20 cellular contexts compared by ENCODE assay signal in the genomic region with DNA sequence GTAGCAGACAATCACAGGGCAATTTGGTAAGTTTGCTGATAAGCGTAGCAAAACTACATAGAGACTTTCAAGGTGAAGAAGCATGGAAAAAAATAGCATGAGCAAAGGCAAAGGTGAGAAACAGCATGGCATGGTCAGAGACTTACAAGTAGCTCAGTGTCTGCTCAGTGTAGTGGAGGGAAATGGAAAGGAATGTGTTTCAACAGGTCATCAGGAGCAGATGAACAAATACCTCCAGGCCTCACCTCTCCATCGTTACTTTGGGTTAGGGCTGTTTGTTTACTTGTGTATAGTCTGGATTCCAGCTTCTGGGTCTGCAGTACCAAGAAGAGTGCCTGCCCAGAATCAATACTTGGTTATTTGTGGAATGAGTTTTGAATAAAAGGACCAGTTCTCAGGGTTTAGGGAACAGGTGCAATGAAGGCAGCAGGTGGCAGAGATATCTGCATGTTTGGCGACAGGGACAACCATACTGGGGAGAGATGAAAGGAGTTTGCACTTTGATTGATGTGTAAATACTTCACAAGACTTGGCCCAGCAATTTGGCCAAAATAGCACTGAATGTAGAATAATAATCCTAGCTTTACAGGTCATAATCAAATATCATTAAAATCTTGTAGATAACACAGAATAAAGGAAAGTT.
A peak's percentile ranks its signal among the peaks of the same experiment; 100 is the strongest.
DNase-seq lines count a peak whose midpoint lies in the region; ATAC-seq and TF ChIP-seq lines count a peak whose summit lies in the region.
"Had no signal": no experiment of that assay in that cellular context is flagged by ENCODE, and none has a peak within 500 bp of the region (broad histone marks: within the 10 kb centered on the region; RNA-seq: fewer than 3 reads in every experiment).

No MANE protein-coding gene starts in this region.

- H3K79me2 ChIP-seq in hepatocyte: no peaks in the 10 kb centered on the region

- H3K4me3 ChIP-seq in Caco-2 (ENCODE audit: low read depth, low read length) (no peak overlapping the region), hepatocyte (no peak overlapping the region)
- H3K4me3 ChIP-seq: sigmoid colon had no signal

- no peaks in the 10 kb centered on the region for H4K20me1 ChIP-seq in hepatocyte (ENCODE audit: insufficient read depth, poor library complexity, severe bottlenecking)

- peaks cover 14% of the 10 kb centered on the region for H3K4me1 Mint-ChIP-seq in Caco-2 (ENCODE audit: low read depth, unreplicated experiment)
- H3K4me1 Mint-ChIP-seq in natural killer cell treated with Interleukin-12 subunit alpha and Interleukin-12 subunit beta and Interleukin-15 and Interleukin-18, amount 100 ng/mL, for 72 hours (ENCODE audit: low read depth in 2 of 2): no peaks in the 10 kb centered on the region
- H3K4me1 Mint-ChIP-seq: neural crest cell had no signal

- TF ChIP-seq CTCF in Caco-2 (IDR thresholded peaks at IDR 0.05; ENCODE audit: insufficient read depth in 1 of 2, low read depth in 1 of 2, low read length in 1 of 2, severe bottlenecking in 1 of 2, unreplicated experiment in 1 of 2) (no peak), hepatocyte (IDR thresholded peaks at IDR 0.05; ENCODE audit: poor library complexity) (no peak)

- peak overlapping the region; percentile 71 for H3K27ac Mint-ChIP-seq in Caco-2 (ENCODE audit: unreplicated experiment)
- no peak overlapping the region for H3K27ac Mint-ChIP-seq in natural killer cell treated with Interleukin-12 subunit alpha and Interleukin-12 subunit beta and Interleukin-15 and Interleukin-18, amount 100 ng/mL, for 72 hours
- H3K27ac Mint-ChIP-seq: activated CD8-positive, alpha-beta T cell treated with anti-CD3 and anti-CD28 coated beads, Interleukin-2, amount 10 ng/mL, durations not matched to agents 7 days and 5 days; B cell had no signal

- peak overlapping the region; percentile 3 for H3K27ac ChIP-seq in hepatocyte
- H3K27ac ChIP-seq: sigmoid colon had no signal

- H3K4me1 ChIP-seq in Caco-2 (peaks cover 13% of the 10 kb centered on the region; the same call in 1 of the 2 replicates), hepatocyte (ENCODE audit: insufficient read depth) (peaks cover 18% of the 10 kb centered on the region)

- POLR2A ChIA-PET in Caco-2 (lab: Charles Lee): interaction anchor here (0.5 kb wide), 1 partner anchor 97 kb away, joined by 4 read pairs; no protein-coding TSS in a partner anchor

- no peak overlapping the region for H3K4me2 ChIP-seq in hepatocyte

- 44% methylated on average over 3 of the region's 3 CpGs for WGBS in hepatocyte (ENCODE audit: low lambda C conversion rate, missing lambda C conversion rate)

- H3K36me3 ChIP-seq in Caco-2 (ENCODE audit: control insufficient read depth, insufficient read depth, low read length) (no peaks in the 10 kb centered on the region), hepatocyte (replicated peaks; ENCODE audit: insufficient read depth, low read depth) (no peaks in the 10 kb centered on the region)
- H3K36me3 ChIP-seq: sigmoid colon had no signal

- peaks cover 6% of the 10 kb centered on the region for H3K36me3 Mint-ChIP-seq in Caco-2 (ENCODE audit: insufficient read depth, unreplicated experiment)
- peaks cover 3% of the 10 kb centered on the region for H3K36me3 Mint-ChIP-seq in natural killer cell treated with Interleukin-12 subunit alpha and Interleukin-12 subunit beta and Interleukin-15 and Interleukin-18, amount 100 ng/mL, for 72 hours

- no peaks in the 10 kb centered on the region for H3K27me3 ChIP-seq in Caco-2 (replicated peaks; ENCODE audit: control insufficient read depth, insufficient read depth, low read length)
- no peaks in the 10 kb centered on the region for H3K27me3 ChIP-seq in hepatocyte
- H3K27me3 ChIP-seq: sigmoid colon had no signal

- H3K4me3 Mint-ChIP-seq in Caco-2 (ENCODE audit: unreplicated experiment): no peak overlapping the region
- no peak overlapping the region for H3K4me3 Mint-ChIP-seq in natural killer cell treated with Interleukin-12 subunit alpha and Interleukin-12 subunit beta and Interleukin-15 and Interleukin-18, amount 100 ng/mL, for 72 hours
- H3K4me3 Mint-ChIP-seq: activated CD8-positive, alpha-beta T cell treated with anti-CD3 and anti-CD28 coated beads, Interleukin-2, amount 10 ng/mL, durations not matched to agents 7 days and 5 days; B cell; neural crest cell had no signal

- DNase-seq in Caco-2 (peak; percentile 46 to 56), NCI-H2029 (lab: John Stamatoyannopoulos, UW) (peak; percentile 72), NCI-H510A treated with DMSO at 0.1 percent for 48 hours (lab: John Stamatoyannopoulos, UW) (peak; percentile 95), hepatocyte (ENCODE audit: low spot score) (no peak), epidermal melanocyte (ENCODE audit: insufficient read length, low spot score) (no peak)
- DNase-seq in natural killer cell treated with Interleukin-12 subunit alpha and Interleukin-12 subunit beta and Interleukin-15 and Interleukin-18, amount 100 ng/mL, for 72 hours (ENCODE audit: low spot score): no peak
- DNase-seq: activated CD8-positive, alpha-beta T cell treated with anti-CD3 and anti-CD28 coated beads, Interleukin-2, amount 10 ng/mL, durations not matched to agents 7 days and 5 days; activated naive CD4-positive, alpha-beta T cell; H7; head of caudate nucleus; midbrain; NCI-H1694; OCI-M1; posterior cingulate gyrus; Right ventricle myocardium superior; sigmoid colon had no signal

- H3K27me3 Mint-ChIP-seq in Caco-2 (ENCODE audit: insufficient read depth, unreplicated experiment): no peaks in the 10 kb centered on the region
- peaks cover 7 to 14% of the 10 kb centered on the region in 2 donors for H3K27me3 Mint-ChIP-seq in natural killer cell treated with Interleukin-12 subunit alpha and Interleukin-12 subunit beta and Interleukin-15 and Interleukin-18, amount 100 ng/mL, for 72 hours

- H3K9me2 ChIP-seq in hepatocyte (replicated peaks; ENCODE audit: insufficient read depth): no peaks in the 10 kb centered on the region

- H3K9me3 ChIP-seq in Caco-2: no peaks in the 10 kb centered on the region
- no peaks in the 10 kb centered on the region for H3K9me3 ChIP-seq in hepatocyte (ENCODE audit: low read depth)

- ATAC-seq in GM18909 (IDR thresholded peaks at IDR 0.05; ENCODE audit: poor library complexity, unreplicated experiment): no peak
- ATAC-seq in GM21367 (IDR thresholded peaks at IDR 0.05; ENCODE audit: unreplicated experiment): no peak
- no peak for ATAC-seq in natural killer cell treated with Interleukin-12 subunit alpha and Interleukin-12 subunit beta and Interleukin-15 and Interleukin-18, amount 100 ng/mL, for 72 hours
- ATAC-seq: activated CD8-positive, alpha-beta T cell treated with anti-CD3 and anti-CD28 coated beads, Interleukin-2, amount 10 ng/mL, durations not matched to agents 7 days and 5 days had no signal

- H3K9me3 Mint-ChIP-seq in Caco-2 (ENCODE audit: unreplicated experiment): peaks cover 4% of the 10 kb centered on the region
- peaks cover 2% of the 10 kb centered on the region for H3K9me3 Mint-ChIP-seq in natural killer cell treated with Interleukin-12 subunit alpha and Interleukin-12 subunit beta and Interleukin-15 and Interleukin-18, amount 100 ng/mL, for 72 hours

- CTCF ChIA-PET in Caco-2 (lab: Charles Lee): interaction anchor here (1.4 kb wide), 1 partner anchor 13 kb away, joined by 5 read pairs; no protein-coding TSS in a partner anchor

- intact Hi-C loops in Caco-2 (cut with micrococcal nuclease; ENCODE audit: unreplicated experiment): loop anchor here (1.0 kb wide), 1 partner anchor 14 kb away; no protein-coding TSS in a partner anchor

- H2AFZ ChIP-seq in hepatocyte: no peak overlapping the region

- BruUV-seq in Caco-2 (replicated peaks; lab: Mats Ljungman, UMichigan): no TSS peak

Comparison
In these comparisons a context has a peak if more than half of its experiments do, and no peak if none do; other contexts are left out.
1. DNase-seq: peak in Caco-2 (2 of 2), NCI-H2029 (single experiment) and NCI-H510A treated with DMSO at 0.1 percent for 48 hours (single experiment); none in hepatocyte (single experiment), epidermal melanocyte (single experiment) and natural killer cell treated with Interleukin-12 subunit alpha and Interleukin-12 subunit beta and Interleukin-15 and Interleukin-18, amount 100 ng/mL, for 72 hours (single experiment).